Comparison of ENCODE assay signal across 11 cellular contexts in genomic region chr19:788821-789472, GRCh38. TPM values are rescaled to one million over a fixed set of nuclear protein-coding genes. Genes with fewer than 3 reads are reported as not detected.
A peak's percentile ranks its signal among the peaks of the same experiment; 100 is the strongest.
DNase-seq lines count a peak whose midpoint lies in the region; ATAC-seq and TF ChIP-seq lines count a peak whose summit lies in the region.
"Had no signal": no experiment of that assay in that cellular context is flagged by ENCODE, and none has a peak within 500 bp of the region (broad histone marks: within the 10 kb centered on the region; RNA-seq: fewer than 3 reads in every experiment).

No MANE protein-coding gene starts in this region.

- no peaks in the 10 kb centered on the region for H4K20me1 ChIP-seq in BLaER1

- H3K27me3 ChIP-seq in BLaER1 (no peaks in the 10 kb centered on the region), esophagus squamous epithelium (no peaks in the 10 kb centered on the region)

- H3K9me3 Mint-ChIP-seq in naive thymus-derived CD8-positive, alpha-beta T cell, result no peaks in the 10 kb centered on the region
- H3K9me3 Mint-ChIP-seq: activated T-cell treated with anti-CD3 and anti-CD28 coated beads, Interleukin-2, amount 50 U/mL, for 72 hours had no signal

- H3K27ac ChIP-seq in BLaER1, result peak overlapping the region; percentile 77
- H3K27ac ChIP-seq in esophagus squamous epithelium, result peak overlapping the region; percentile 46 to 81 (median 70)

- H3K4me1 ChIP-seq in BLaER1 (peaks cover 33% of the 10 kb centered on the region), esophagus squamous epithelium (peaks cover 0 to 50% (median 22%) of the 10 kb centered on the region in 3 donors)

- TF ChIP-seq POLR2A in esophagus squamous epithelium (IDR thresholded peaks at IDR 0.05), result no peak

- no peak overlapping the region for H3K4me3 ChIP-seq in BLaER1
- H3K4me3 ChIP-seq in esophagus squamous epithelium, result peak overlapping the region in 1 of 4 donors; percentile 24

- H3K9me3 ChIP-seq in BLaER1, result no peaks in the 10 kb centered on the region
- H3K9me3 ChIP-seq in esophagus squamous epithelium, result no peaks in the 10 kb centered on the region

- peak overlapping the region; percentile 70 for H3K9ac ChIP-seq in BLaER1

- 46 to 51% methylated on average over 13 to 19 of the region's 29 CpGs for WGBS in esophagus squamous epithelium, 2 donors

- H3K27me3 Mint-ChIP-seq in naive thymus-derived CD8-positive, alpha-beta T cell, result peaks cover 0 to 14% (median 6%) of the 10 kb centered on the region in 5 donors

- H3K36me3 ChIP-seq in BLaER1, result no peaks in the 10 kb centered on the region
- H3K36me3 ChIP-seq in esophagus squamous epithelium, result no peaks in the 10 kb centered on the region

- peak overlapping the region; percentile 82 for H3K4me2 ChIP-seq in BLaER1

- POLR2A ChIA-PET in naive thymus-derived CD8-positive, alpha-beta T cell (lab: Charles Lee), result no interaction called here

- no peak for TF ChIP-seq CTCF in esophagus squamous epithelium (IDR thresholded peaks at IDR 0.05)

- intact Hi-C loops in esophagus squamous epithelium (cut with DNase I), result no loop called here

- peak; percentile 22 to 58 for ATAC-seq in naive thymus-derived CD8-positive, alpha-beta T cell
- no peak for ATAC-seq in GM18861 (IDR thresholded peaks at IDR 0.05; ENCODE audit: unreplicated experiment)
- ATAC-seq: activated T-cell treated with anti-CD3 and anti-CD28 coated beads, Interleukin-2, amount 50 U/mL, for 72 hours had no signal

- H3K27ac Mint-ChIP-seq in naive thymus-derived CD8-positive, alpha-beta T cell, result peak overlapping the region in 6 of 10 donors; percentile 17 to 91 (median 72)
- H3K27ac Mint-ChIP-seq: activated T-cell treated with anti-CD3 and anti-CD28 coated beads, Interleukin-2, amount 50 U/mL, for 72 hours had no signal

- peaks cover 0 to 12% (median 7%) of the 10 kb centered on the region in 4 donors for H3K4me1 Mint-ChIP-seq in naive thymus-derived CD8-positive, alpha-beta T cell

- peak overlapping the region in 3 of 10 donors; percentile 14 to 47 (median 42) for H3K4me3 Mint-ChIP-seq in naive thymus-derived CD8-positive, alpha-beta T cell
- H3K4me3 Mint-ChIP-seq: activated T-cell treated with anti-CD3 and anti-CD28 coated beads, Interleukin-2, amount 50 U/mL, for 72 hours had no signal

- no peaks in the 10 kb centered on the region for H3K36me3 Mint-ChIP-seq in naive thymus-derived CD8-positive, alpha-beta T cell

- peak; percentile 49 for DNase-seq in NCI-H2171 treated with DMSO at 0.1 percent for 48 hours (lab: John Stamatoyannopoulos, UW)
- no peak for DNase-seq in esophagus squamous epithelium (lab: John Stamatoyannopoulos, UW)
- no peak for DNase-seq in naive thymus-derived CD8-positive, alpha-beta T cell
- no peak for DNase-seq in NCI-H1105 treated with DMSO at 0.1 percent for 48 hours (lab: John Stamatoyannopoulos, UW)
- no peak for DNase-seq in activated CD4-positive, CD25-positive, alpha-beta regulatory T cell treated with anti-CD3 and anti-CD28 coated beads, Interleukin-2, amount 50 U/mL, for 72 hours
- no peak for DNase-seq in NCI-H1694 treated with DMSO at 0.1 percent for 48 hours (lab: John Stamatoyannopoulos, UW)
- DNase-seq: activated T-cell treated with anti-CD3 and anti-CD28 coated beads, Interleukin-2, amount 50 U/mL, for 72 hours; Calu3 had no signal

RNA-seq across cellular contexts. Expression of gene PTBP1, which starts 8.3 kb away (rescaled TPM):
- 100 to 1,000 TPM; 139 to 167 (median 156) TPM for total RNA-seq in esophagus squamous epithelium
- total RNA-seq in naive thymus-derived CD8-positive, alpha-beta T cell, result 100 to 1,000 TPM; 321 to 323 TPM
- 100 to 1,000 TPM; 110 to 190 (median 110) TPM for polyA plus RNA-seq in naive thymus-derived CD8-positive, alpha-beta T cell

RNA-seq across cellular contexts. Expression of gene PLPPR3, which starts 32.8 kb away (rescaled TPM):
- not detected for total RNA-seq in esophagus squamous epithelium
- not detected for total RNA-seq in naive thymus-derived CD8-positive, alpha-beta T cell
- not detected for polyA plus RNA-seq in naive thymus-derived CD8-positive, alpha-beta T cell
- total RNA-seq: activated T-cell treated with anti-CD3 and anti-CD28 coated beads, Interleukin-2, amount 50 U/mL, for 72 hours; Calu3; omental fat pad had no signal

RNA-seq across cellular contexts. Expression of gene MISP, which starts 38.0 kb away (rescaled TPM):
- 1 to 10 TPM in 2 of 4 donors, under 1 TPM in 1, not detected in 1; 0.11 to 1.3 (median 1.0) TPM for total RNA-seq in esophagus squamous epithelium
- not detected for total RNA-seq in naive thymus-derived CD8-positive, alpha-beta T cell
- polyA plus RNA-seq in naive thymus-derived CD8-positive, alpha-beta T cell, result not detected
- total RNA-seq: activated T-cell treated with anti-CD3 and anti-CD28 coated beads, Interleukin-2, amount 50 U/mL, for 72 hours had no signal

RNA-seq across cellular contexts. Expression of gene AZU1, which starts 38.7 kb away (rescaled TPM):
- not detected for total RNA-seq in esophagus squamous epithelium
- total RNA-seq in naive thymus-derived CD8-positive, alpha-beta T cell, result under 1 TPM; 0.21 to 0.36 TPM
- polyA plus RNA-seq in naive thymus-derived CD8-positive, alpha-beta T cell, result not detected
- total RNA-seq: activated T-cell treated with anti-CD3 and anti-CD28 coated beads, Interleukin-2, amount 50 U/mL, for 72 hours; Calu3 had no signal

RNA-seq across cellular contexts. Expression of gene PRTN3, which starts 51.9 kb away (rescaled TPM):
- total RNA-seq in esophagus squamous epithelium, result not detected
- total RNA-seq in naive thymus-derived CD8-positive, alpha-beta T cell, result not detected
- not detected for polyA plus RNA-seq in naive thymus-derived CD8-positive, alpha-beta T cell
- total RNA-seq: activated T-cell treated with anti-CD3 and anti-CD28 coated beads, Interleukin-2, amount 50 U/mL, for 72 hours; Calu3; omental fat pad had no signal
